21 cellular contexts compared by ENCODE assay signal in the genomic region with DNA sequence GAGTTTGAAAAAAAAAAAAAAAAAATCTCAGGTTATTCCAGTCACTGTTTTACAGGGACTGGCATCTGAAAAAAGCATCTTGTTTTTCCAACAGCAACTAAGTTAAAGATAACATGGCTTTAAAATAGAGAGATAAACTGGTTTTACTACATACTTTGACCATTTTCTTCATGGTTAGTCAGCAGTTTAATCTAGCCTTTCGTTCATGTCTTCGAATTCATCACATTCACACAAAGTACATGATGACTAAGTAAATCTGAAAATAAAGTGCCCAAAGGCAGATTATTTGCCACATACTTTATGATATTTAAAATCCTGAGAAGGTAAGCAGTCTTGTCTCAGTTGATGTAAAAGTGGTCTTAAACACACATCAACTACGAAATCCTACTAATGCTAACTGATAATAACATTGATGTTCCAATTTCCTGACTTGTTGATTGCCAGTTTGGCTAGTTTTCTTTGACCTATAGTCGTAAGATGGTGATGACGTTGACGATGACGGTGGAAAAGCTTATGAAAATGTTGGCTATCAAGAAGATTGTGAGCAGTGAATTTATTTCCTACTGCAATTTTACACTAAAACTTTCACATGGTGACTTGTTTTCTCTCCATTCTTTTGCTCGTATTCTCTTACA.
A peak's percentile ranks its signal among the peaks of the same experiment; 100 is the strongest.
DNase-seq lines count a peak whose midpoint lies in the region; ATAC-seq, FAIRE-seq and TF ChIP-seq lines count a peak whose summit lies in the region.
"Had no signal": no experiment of that assay in that cellular context is flagged by ENCODE, and none has a peak within 500 bp of the region (broad histone marks: within the 10 kb centered on the region; RNA-seq: fewer than 3 reads in every experiment).

No MANE protein-coding gene starts in this region.

- 80% methylated on average over 8 of the region's 8 CpGs for WGBS in A549 (ENCODE audit: missing lambda C conversion rate)
- 80% methylated on average over 1 of the region's 8 CpGs; no CpG with 5 or more reads in 1 of the 2 experiments for WGBS in IMR-90 (ENCODE audit: extremely low coverage in 2 of 2, insufficient read length in 1 of 2), 2 experiments

- TF ChIP-seq POLR2A in A549 (IDR thresholded peaks at IDR 0.05; ENCODE audit: low read length) (no peak), IMR-90 (IDR thresholded peaks at IDR 0.05; ENCODE audit: low read depth, low read length) (no peak)

- H3K4me2 ChIP-seq in A549 (no peak overlapping the region; the same call in 1 of the 3 replicates), IMR-90 (ENCODE audit: low read depth, low read length) (no peak overlapping the region)

- no peaks in the 10 kb centered on the region for H3K79me1 ChIP-seq in IMR-90 (ENCODE audit: low read depth in 1 of 2, low read length in 2 of 2)

- FAIRE-seq in A549 (lab: Jason Lieb, UNC), result no peak

- H3K9me3 ChIP-seq in A549 (no peaks in the 10 kb centered on the region), IMR-90 (ENCODE audit: control insufficient read depth, insufficient read depth, low read length) (no peaks in the 10 kb centered on the region), adipocyte (ENCODE audit: control insufficient read depth, low read length) (no peaks in the 10 kb centered on the region)
- H3K9me3 ChIP-seq: colonic mucosa, HAP-1, left lung had no signal

- H2BK120ac ChIP-seq in IMR-90 (ENCODE audit: low read depth, low read length), result peak overlapping the region; percentile 23; the same call in 1 of the 2 replicates

- no peak overlapping the region for H3K23ac ChIP-seq in IMR-90 (ENCODE audit: low read depth, low read length)

- H3K14ac ChIP-seq in IMR-90 (replicated peaks; ENCODE audit: low read depth, low read length), result no peak overlapping the region; the same call in 1 of the 2 replicates

- H4K8ac ChIP-seq in IMR-90 (ENCODE audit: low read depth in 2 of 2, low read length in 2 of 2), result peak overlapping the region in 1 of 2 experiments; percentile 39; a peak in 2 of 4 replicates

- POLR2A ChIA-PET in A549 (lab: Yijun Ruan, JAX) (no interaction called here), IMR-90 (lab: Charles Lee; ENCODE audit: unreplicated experiment) (interaction anchor here (0.7 kb wide), 1 partner anchor 13 kb away, joined by 3 read pairs; no protein-coding TSS in a partner anchor)

- BruUV-seq in IMR-90 (replicated peaks; lab: Mats Ljungman, UMichigan), result no TSS peak

- H3K36me3 Mint-ChIP-seq in osteocyte (ENCODE audit: unreplicated experiment), result no peaks in the 10 kb centered on the region

- CTCF ChIA-PET in A549 (lab: Yijun Ruan, JAX), result interaction anchor here (0.6 to 0.7 kb wide), 2 partner anchors 119 to 996 kb away, joined by 3 to 4 read pairs; no protein-coding TSS in a partner anchor
- CTCF ChIA-PET in IMR-90 (lab: Yijun Ruan, JAX), result interaction anchor here (0.6 to 0.7 kb wide), 4 partner anchors 24 to 691 kb away, joined by 3 to 5 read pairs (median 4); no protein-coding TSS in a partner anchor

- H2BK15ac ChIP-seq in IMR-90 (ENCODE audit: low read depth, low read length), result peak overlapping the region; percentile 57; the same call in 1 of the 3 replicates

- H3K27ac Mint-ChIP-seq in osteocyte (ENCODE audit: unreplicated experiment), result no peak overlapping the region

- peaks cover 33% of the 10 kb centered on the region for H3K4me1 Mint-ChIP-seq in osteocyte (ENCODE audit: unreplicated experiment)

- H2AK5ac ChIP-seq in IMR-90 (ENCODE audit: low read depth, low read length), result no peak overlapping the region

- H2BK20ac ChIP-seq in IMR-90 (ENCODE audit: low read depth, low read length), result peak overlapping the region; percentile 54; the same call in 1 of the 2 replicates

- H3K9ac ChIP-seq in IMR-90 (ENCODE audit: low read depth, low read length) (no peak overlapping the region), adipocyte (ENCODE audit: low read length) (no peak overlapping the region)

- H3K36me3 ChIP-seq in IMR-90 (ENCODE audit: control insufficient read depth, insufficient read depth, low read length) (no peaks in the 10 kb centered on the region), adipocyte (ENCODE audit: control insufficient read depth, insufficient read depth, low read length, severe bottlenecking) (no peaks in the 10 kb centered on the region)
- H3K36me3 ChIP-seq: colonic mucosa, HAP-1, left lung had no signal

- H3K4me1 ChIP-seq in A549, result peaks cover 21% of the 10 kb centered on the region
- H3K4me1 ChIP-seq in IMR-90 (ENCODE audit: control insufficient read depth, insufficient read depth, low read length), result peaks cover 6% of the 10 kb centered on the region; the same call in 1 of the 2 replicates
- peaks cover 16% of the 10 kb centered on the region for H3K4me1 ChIP-seq in adipocyte (ENCODE audit: control insufficient read depth, insufficient read depth, low read length)
- H3K4me1 ChIP-seq: colonic mucosa, HAP-1 had no signal

- no peak for TF ChIP-seq EP300 in A549 (IDR thresholded peaks at IDR 0.05)

- H3K4me3 ChIP-seq in A549, result no peak overlapping the region
- H3K4me3 ChIP-seq in IMR-90 (ENCODE audit: insufficient read depth, low read depth, low read length), result no peak overlapping the region
- H3K4me3 ChIP-seq in adipocyte (ENCODE audit: low read length), result no peak overlapping the region
- no peak overlapping the region for H3K4me3 ChIP-seq in fibroblast of pulmonary artery (replicated peaks; ENCODE audit: low read depth, low read length)
- H3K4me3 ChIP-seq: colonic mucosa, HAP-1, left lung had no signal

- intact Hi-C loops in IMR-90 (cut with micrococcal nuclease), result loop anchor here (5.0 kb wide), 1 partner anchor 251 kb away; no protein-coding TSS in a partner anchor

- dilution Hi-C loops in IMR-90 (cut with HindIII; ENCODE audit: low sequenced_read_pairs, unreplicated experiment), result no loop called here

- no peak overlapping the region for H3K56ac ChIP-seq in IMR-90 (ENCODE audit: extremely low read depth, insufficient read depth, low read length)

- DNase-seq in A549 (ENCODE audit: low read depth in 1 of 2, low spot score in 1 of 2) (no peak), IMR-90 (peak; percentile 45), adipocyte (ENCODE audit: low read depth) (peak; percentile 15), fibroblast of pulmonary artery (ENCODE audit: low read depth) (peak; percentile 49), SHP77 treated with DMSO at 0.1 percent for 48 hours (lab: John Stamatoyannopoulos, UW) (no peak), osteocyte (ENCODE audit: extremely low spot score, unreplicated experiment) (no peak)
- DNase-seq in activated effector memory CD4-positive, alpha-beta T cell treated with Interleukin-2 at 50 U/mL for 16 hours, result no peak
- DNase-seq: activated CD4-positive, alpha-beta T cell treated with anti-CD3 and anti-CD28 coated beads, Interleukin-2, amount 50 U/mL, for 48 hours; activated naive CD4-positive, alpha-beta T cell treated with anti-CD3 and anti-CD28 coated beads, Interleukin-2, amount 50 U/mL, for 16 hours; activated T-cell treated with anti-CD3 and anti-CD28 coated beads for 4 hours; C1 segment of cervical spinal cord; colonic mucosa; GDM1; left lung; MM.1S; NCI-H146; NCI-H2227 treated with DMSO at 0.1 percent for 48 hours; retina; T-helper 2 cell had no signal

- H3K4me3 Mint-ChIP-seq in osteocyte (ENCODE audit: unreplicated experiment), result no peak overlapping the region

- H3K27ac ChIP-seq in A549, result peak overlapping the region; percentile 45 to 51; a peak in 3 of 6 replicates
- H3K27ac ChIP-seq in IMR-90 (ENCODE audit: insufficient read depth, low read length), result no peak overlapping the region
- H3K27ac ChIP-seq: colonic mucosa, left lung had no signal

- no peaks in the 10 kb centered on the region for H4K20me1 ChIP-seq in IMR-90 (ENCODE audit: insufficient read depth, low read length)

- no peak for TF ChIP-seq RAD21 in A549 (conservative IDR thresholded peaks at IDR 0.05 in 1 of 2, IDR thresholded peaks at IDR 0.05 in 1 of 2)
- TF ChIP-seq RAD21 in IMR-90 (IDR thresholded peaks at IDR 0.05; ENCODE audit: low read length), result no peak

- H3K27me3 Mint-ChIP-seq in osteocyte (ENCODE audit: unreplicated experiment), result no peaks in the 10 kb centered on the region

- no peaks in the 10 kb centered on the region for H3K9me3 Mint-ChIP-seq in osteocyte (ENCODE audit: unreplicated experiment)

- H4K91ac ChIP-seq in IMR-90 (ENCODE audit: insufficient read depth, low read depth, low read length), result no peak overlapping the region

- no peak overlapping the region for H3K4ac ChIP-seq in IMR-90 (ENCODE audit: low read depth, low read length)

- ATAC-seq in A549 (no peak), IMR-90 (ENCODE audit: low read depth) (no peak), GM18502 (IDR thresholded peaks at IDR 0.05; ENCODE audit: poor library complexity, unreplicated experiment) (no peak)
- ATAC-seq: left lung had no signal

- in situ Hi-C loops in IMR-90 (cut with MboI; ENCODE audit: low sequenced_read_pairs), result no loop called here

- TF ChIP-seq CTCF in A549 (IDR thresholded peaks at IDR 0.05) (no peak), IMR-90 (conservative IDR thresholded peaks at IDR 0.05; ENCODE audit: low read depth, low read length) (no peak), fibroblast of pulmonary artery (IDR thresholded peaks at IDR 0.05; ENCODE audit: low read length, missing control alignments) (no peak), osteocyte (IDR thresholded peaks at IDR 0.05) (no peak)

- no peak overlapping the region for H2AFZ ChIP-seq in IMR-90 (replicated peaks; ENCODE audit: low read length, poor library complexity)

- H3K27me3 ChIP-seq in IMR-90 (ENCODE audit: control insufficient read depth, insufficient read depth, low read length) (no peaks in the 10 kb centered on the region), adipocyte (replicated peaks; ENCODE audit: control insufficient read depth, insufficient read depth, low read length) (no peaks in the 10 kb centered on the region)
- H3K27me3 ChIP-seq: colonic mucosa, left lung had no signal

- H3K9me1 ChIP-seq in IMR-90 (ENCODE audit: insufficient read depth, low read length), result no peaks in the 10 kb centered on the region

- H4K5ac ChIP-seq in IMR-90 (ENCODE audit: low read depth, low read length), result peak overlapping the region; percentile 29; the same call in 1 of the 2 replicates

- peak overlapping the region; percentile 81; the same call in 1 of the 2 replicates for H3K18ac ChIP-seq in IMR-90 (ENCODE audit: low read depth, low read length)

- H2BK5ac ChIP-seq in IMR-90 (ENCODE audit: low read depth, low read length, poor library complexity, severe bottlenecking), result no peak overlapping the region

- H2AK9ac ChIP-seq in IMR-90 (replicated peaks; ENCODE audit: low read depth, low read length, poor library complexity), result no peak overlapping the region

TF ChIP-seq in A549, 52 proteins besides CTCF, POLR2A, EP300 and RAD21:
- no peak for TF ChIP-seq MYC (IDR thresholded peaks at IDR 0.05; ENCODE audit: borderline replicate concordance, low read length)
- TF ChIP-seq MAFK (IDR thresholded peaks at IDR 0.05; ENCODE audit: partially characterized antibody), result peak; percentile 31

TF ChIP-seq in IMR-90, 13 proteins besides CTCF, POLR2A, EP300 and RAD21 (continues in another document):
- TF ChIP-seq MXI1 (IDR thresholded peaks at IDR 0.05; ENCODE audit: borderline replicate concordance, low read depth, low read length) (no peak), RCOR1 (IDR thresholded peaks at IDR 0.05; ENCODE audit: insufficient replicate concordance, low read length) (no peak), NFE2L2 (IDR thresholded peaks at IDR 0.05; ENCODE audit: low read depth, low read length) (no peak), SMC3 (IDR thresholded peaks at IDR 0.05; ENCODE audit: low read depth, low read length) (no peak), FOS (IDR thresholded peaks at IDR 0.05; ENCODE audit: low read depth, low read length) (no peak)

Comparison
In these comparisons a context has a peak if more than half of its experiments do, and no peak if none do; other contexts are left out.
1. DNase-seq: peak in IMR-90 (single experiment), adipocyte (single experiment) and fibroblast of pulmonary artery (single experiment); none in A549 (0 of 2), SHP77 treated with DMSO at 0.1 percent for 48 hours (single experiment), activated effector memory CD4-positive, alpha-beta T cell treated with Interleukin-2 at 50 U/mL for 16 hours (single experiment) and osteocyte (single experiment).